25 cellular contexts compared by ENCODE assay signal in the genomic region with DNA sequence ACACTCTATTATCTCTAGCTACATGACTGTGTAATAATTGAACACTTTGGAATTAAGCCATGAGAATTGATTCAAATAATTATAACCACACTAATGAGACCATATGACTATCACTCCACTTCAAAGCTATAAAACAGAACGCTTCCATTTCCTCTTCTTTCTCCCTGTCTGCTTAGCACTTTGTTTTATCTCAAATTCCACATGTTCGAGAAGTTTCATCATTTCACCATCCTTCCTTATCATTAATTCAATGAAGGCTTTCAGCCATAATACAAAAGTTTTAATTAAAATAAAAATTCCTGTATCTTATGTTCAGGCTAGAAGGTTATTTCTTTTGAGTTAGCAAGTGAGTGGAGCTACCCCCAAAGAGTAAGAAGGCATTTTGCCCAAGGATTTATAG.
"Had no signal": no experiment of that assay in that cellular context is flagged by ENCODE, and none has a peak within 500 bp of the region (broad histone marks: within the 10 kb centered on the region; RNA-seq: fewer than 3 reads in every experiment).

No MANE protein-coding gene starts in this region.

- H3K4me1 Mint-ChIP-seq: central memory CD8-positive, alpha-beta T cell; natural killer cell had no signal

- H3K36me3 Mint-ChIP-seq: mesothelial cell of epicardium, natural killer cell had no signal

- H3K9me3 Mint-ChIP-seq: activated naive CD4-positive, alpha-beta T cell treated with anti-CD3 and anti-CD28 coated beads for 36 hours; central memory CD8-positive, alpha-beta T cell; effector memory CD8-positive, alpha-beta T cell; natural killer cell had no signal

- H3K4me3 Mint-ChIP-seq: activated B cell treated with CpG ODN at 0.5 μM for 24 hours; activated naive CD4-positive, alpha-beta T cell treated with anti-CD3 and anti-CD28 coated beads for 36 hours; activated naive CD8-positive, alpha-beta T cell treated with anti-CD3 and anti-CD28 coated beads, Interleukin-2, amount 10 ng/mL, durations not matched to agents 7 days and 5 days; central memory CD8-positive, alpha-beta T cell; effector memory CD8-positive, alpha-beta T cell; mesothelial cell of epicardium; natural killer cell; T-helper 2 cell treated with Interferon-gamma antibody and Interleukin-4, amounts not matched to agents 5 μg/mL and 100 μg/mL, for 36 hours had no signal

- DNase-seq: activated B cell treated with CpG ODN at 0.5 μM for 24 hours; activated CD4-positive, alpha-beta T cell treated with anti-CD3 and anti-CD28 coated beads for 4 hours; activated CD4-positive, alpha-beta T cell treated with anti-CD3 and anti-CD28 coated beads, Interleukin-2, amount 50 U/mL, for 48 hours; activated CD8-positive, alpha-beta memory T cell treated with anti-CD3 and anti-CD28 coated beads, Interleukin-2, amount 50 U/mL, for 48 hours; activated effector memory CD4-positive, alpha-beta T cell treated with Interleukin-2 at 50 U/mL for 16 hours; activated naive CD4-positive, alpha-beta T cell treated with anti-CD3 and anti-CD28 coated beads for 36 hours; activated naive CD8-positive, alpha-beta T cell treated with anti-CD3 and anti-CD28 coated beads, Interleukin-2, amount 10 ng/mL, durations not matched to agents 7 days and 5 days; activated T-cell treated with anti-CD3 and anti-CD28 coated beads, Interleukin-2, amount 50 U/mL, for 48 hours; amniotic stem cell; dorsolateral prefrontal cortex; effector memory CD8-positive, alpha-beta T cell; esophagus squamous epithelium; gastrocnemius medialis; hippocampal formation; kidney glomerular epithelial cell; left lung; mammary epithelial cell; natural killer cell; psoas muscle; right cardiac atrium; stimulated activated CD4-positive, alpha-beta T cell treated with anti-CD3 and anti-CD28 coated beads, Interleukin-4, amount 100 ng/mL, for 24 hours; stimulated activated naive CD8-positive, alpha-beta T cell treated with anti-CD3 and anti-CD28 coated beads, Interleukin-15, Interleukin-2, amounts not matched to agents 100 U/mL and 50 U/mL, for 24 hours had no signal

- H3K27ac Mint-ChIP-seq: activated B cell treated with CpG ODN at 0.5 μM for 24 hours; activated naive CD4-positive, alpha-beta T cell treated with anti-CD3 and anti-CD28 coated beads for 36 hours; effector memory CD8-positive, alpha-beta T cell; mesothelial cell of epicardium; natural killer cell; T-helper 2 cell treated with Interferon-gamma antibody and Interleukin-4, amounts not matched to agents 5 μg/mL and 100 μg/mL, for 36 hours had no signal

- ATAC-seq: effector memory CD8-positive, alpha-beta T cell; gastrocnemius medialis; left lung; natural killer cell; psoas muscle; right cardiac atrium; stimulated activated naive CD8-positive, alpha-beta T cell treated with anti-CD3 and anti-CD28 coated beads, Interleukin-15, Interleukin-2, amounts not matched to agents 100 U/mL and 50 U/mL, for 24 hours had no signal
